10 cellular contexts compared by ENCODE assay signal in genomic region chr16:56999409-57000270, GRCh38. TPM values are rescaled to one million over a fixed set of nuclear protein-coding genes. Genes with fewer than 3 reads are reported as not detected.
A peak's percentile ranks its signal among the peaks of the same experiment; 100 is the strongest.
DNase-seq lines count a peak whose midpoint lies in the region; ATAC-seq and TF ChIP-seq lines count a peak whose summit lies in the region.
"Had no signal": no experiment of that assay in that cellular context is flagged by ENCODE, and none has a peak within 500 bp of the region (broad histone marks: within the 10 kb centered on the region; RNA-seq: fewer than 3 reads in every experiment).

No MANE protein-coding gene starts in this region.

- H3K27me3 Mint-ChIP-seq in T-helper 1 cell treated with Interleukin-12 subunit alpha and Interleukin-12 subunit beta and Interleukin-4 antibody, amounts not matched to agents 30 μg/mL and 1 μg/mL, for 36 hours (ENCODE audit: low read depth): no peaks in the 10 kb centered on the region

- H3K9me3 Mint-ChIP-seq in T-helper 1 cell treated with Interleukin-12 subunit alpha and Interleukin-12 subunit beta and Interleukin-4 antibody, amounts not matched to agents 30 μg/mL and 1 μg/mL, for 36 hours: no peaks in the 10 kb centered on the region

- peaks cover 51% of the 10 kb centered on the region for H3K36me3 Mint-ChIP-seq in T-helper 1 cell treated with Interleukin-12 subunit alpha and Interleukin-12 subunit beta and Interleukin-4 antibody, amounts not matched to agents 30 μg/mL and 1 μg/mL, for 36 hours (ENCODE audit: low read depth)

- peak overlapping the region; percentile 51 for H3K4me3 Mint-ChIP-seq in T-helper 1 cell treated with Interleukin-12 subunit alpha and Interleukin-12 subunit beta and Interleukin-4 antibody, amounts not matched to agents 30 μg/mL and 1 μg/mL, for 36 hours

- peak overlapping the region; percentile 80 for H3K27ac Mint-ChIP-seq in T-helper 1 cell treated with Interleukin-12 subunit alpha and Interleukin-12 subunit beta and Interleukin-4 antibody, amounts not matched to agents 30 μg/mL and 1 μg/mL, for 36 hours

- DNase-seq in GM20000 (ENCODE audit: low spot score) (peak; percentile 58), fibroblast of gingiva (ENCODE audit: low read depth) (peak; percentile 15), cerebellum (ENCODE audit: low spot score) (no peak), globus pallidus (ENCODE audit: low spot score) (no peak), omental fat pad (ENCODE audit: low spot score) (no peak)
- DNase-seq in stimulated activated naive CD4-positive, alpha-beta T cell (lab: John Stamatoyannopoulos, UW): peak in 4 of 6 experiments; percentile 19 to 49 (median 28)
- DNase-seq: NCI-H446 treated with DMSO at 0.1 percent for 48 hours, substantia nigra had no signal

- TF ChIP-seq CTCF in GM20000 (IDR thresholded peaks at IDR 0.05; ENCODE audit: extremely low read depth, missing control alignments): no peak
- no peak for TF ChIP-seq CTCF in omental fat pad (IDR thresholded peaks at IDR 0.05)

- ATAC-seq in GM19035 (IDR thresholded peaks at IDR 0.05; ENCODE audit: unreplicated experiment) (no peak), omental fat pad (ENCODE audit: low FRiP score) (no peak)

- peaks cover 65% of the 10 kb centered on the region for H3K4me1 Mint-ChIP-seq in T-helper 1 cell treated with Interleukin-12 subunit alpha and Interleukin-12 subunit beta and Interleukin-4 antibody, amounts not matched to agents 30 μg/mL and 1 μg/mL, for 36 hours (ENCODE audit: low read depth)

RNA-seq across cellular contexts. Expression of gene NLRC5, which starts 10.3 kb away (rescaled TPM):
- total RNA-seq in cerebellum (4.0 TPM), omental fat pad (100 to 1,000 TPM in 1 of 4 donors, 10 to 100 TPM in 3; 20.6 to 189 (median 43.2) TPM)

RNA-seq across cellular contexts. Expression of gene CETP, which starts 37.9 kb away (rescaled TPM):
- total RNA-seq in cerebellum (1.2 TPM), omental fat pad (10 to 100 TPM in 1 of 4 donors, 1 to 10 TPM in 2, under 1 TPM in 1; 0.84 to 61.5 (median 5.9) TPM)

Comparison
In these comparisons a context has a peak if more than half of its experiments do, and no peak if none do; other contexts are left out.
1. DNase-seq: peak in GM20000 (single experiment), fibroblast of gingiva (single experiment) and stimulated activated naive CD4-positive, alpha-beta T cell (4 of 6); none in cerebellum (single experiment), globus pallidus (single experiment) and omental fat pad (single experiment).